12 cellular contexts compared by ENCODE assay signal in the genomic region with DNA sequence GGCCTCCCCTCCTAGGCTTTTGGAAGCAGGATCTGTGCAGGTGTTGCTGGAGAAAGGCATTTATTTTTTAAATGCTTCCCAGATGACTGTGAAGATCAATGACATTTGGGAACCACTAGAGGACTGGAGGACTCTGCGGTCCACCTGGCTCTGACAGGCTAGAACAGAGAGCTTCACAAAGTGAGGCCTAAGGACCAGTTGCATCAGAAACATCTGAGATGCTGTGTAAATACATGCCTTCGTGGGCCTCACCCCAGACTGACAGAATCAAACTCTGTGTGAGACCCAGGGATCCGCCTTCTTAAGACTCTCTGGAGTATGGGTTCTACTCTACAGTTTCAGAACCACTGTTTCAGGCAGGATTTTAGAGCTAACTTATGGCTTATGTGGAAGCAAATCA.
DNase-seq lines count a peak whose midpoint lies in the region; ATAC-seq lines count a peak whose summit lies in the region.
"Had no signal": no experiment of that assay in that cellular context is flagged by ENCODE, and none has a peak within 500 bp of the region (broad histone marks: within the 10 kb centered on the region; RNA-seq: fewer than 3 reads in every experiment).

No MANE protein-coding gene starts in this region.

- POLR2A ChIA-PET in activated CD8-positive, alpha-beta T cell treated with anti-CD3 and anti-CD28 coated beads, Interleukin-2, amount 10 ng/mL, durations not matched to agents 7 days and 5 days (lab: Charles Lee) = interaction anchor here (0.6 to 9.1 kb wide), 12 partner anchors 9 to 186 kb away, joined by 3 to 97 read pairs (median 4); no protein-coding TSS in a partner anchor

- no peaks in the 10 kb centered on the region for H3K36me3 ChIP-seq in H7 (replicated peaks; ENCODE audit: control insufficient read depth, insufficient read depth, low read length)
- H3K36me3 ChIP-seq: neutrophil, tibial artery had no signal

- H3K9me3 Mint-ChIP-seq in activated CD8-positive, alpha-beta T cell treated with anti-CD3 and anti-CD28 coated beads, Interleukin-2, amount 10 ng/mL, durations not matched to agents 7 days and 5 days (ENCODE audit: insufficient read depth) = no peaks in the 10 kb centered on the region
- H3K9me3 Mint-ChIP-seq in memory B cell = no peaks in the 10 kb centered on the region

- H3K4me3 ChIP-seq in H7 (ENCODE audit: insufficient read depth, low read depth, low read length) = no peak overlapping the region
- H3K4me3 ChIP-seq: tibial artery had no signal

- ATAC-seq in GM19455 (IDR thresholded peaks at IDR 0.05; ENCODE audit: unreplicated experiment) = peak; percentile 20
- ATAC-seq in activated CD8-positive, alpha-beta T cell treated with anti-CD3 and anti-CD28 coated beads, Interleukin-2, amount 10 ng/mL, durations not matched to agents 7 days and 5 days = peak; percentile 14
- ATAC-seq in memory B cell (ENCODE audit: low read depth) = no peak
- ATAC-seq in HG03280 (IDR thresholded peaks at IDR 0.05; ENCODE audit: unreplicated experiment) = no peak
- ATAC-seq in GM18502 (IDR thresholded peaks at IDR 0.05; ENCODE audit: poor library complexity, unreplicated experiment) = no peak

- peaks cover 94% of the 10 kb centered on the region for H3K4me1 Mint-ChIP-seq in activated CD8-positive, alpha-beta T cell treated with anti-CD3 and anti-CD28 coated beads, Interleukin-2, amount 10 ng/mL, durations not matched to agents 7 days and 5 days (ENCODE audit: low read depth)
- H3K4me1 Mint-ChIP-seq in memory B cell = peaks cover 20% of the 10 kb centered on the region

- DNase-seq in NCI-H510A treated with DMSO at 0.1 percent for 48 hours (lab: John Stamatoyannopoulos, UW) = peak; percentile 43
- DNase-seq in NCI-H510A (lab: John Stamatoyannopoulos, UW) = no peak
- no peak for DNase-seq in activated CD8-positive, alpha-beta T cell treated with anti-CD3 and anti-CD28 coated beads, Interleukin-2, amount 10 ng/mL, durations not matched to agents 7 days and 5 days
- DNase-seq in memory B cell (ENCODE audit: low spot score in 2 of 2) = no peak
- DNase-seq in H7 = no peak
- DNase-seq: NCI-H2081; stimulated activated CD4-positive, alpha-beta T cell treated with anti-CD3 and anti-CD28 coated beads, Interleukin-4, amount 100 ng/mL, for 1 hour; tibial artery had no signal

- peak overlapping the region; percentile 70 for H3K4me3 Mint-ChIP-seq in activated CD8-positive, alpha-beta T cell treated with anti-CD3 and anti-CD28 coated beads, Interleukin-2, amount 10 ng/mL, durations not matched to agents 7 days and 5 days
- H3K4me3 Mint-ChIP-seq in memory B cell = no peak overlapping the region

- H3K27me3 Mint-ChIP-seq in activated CD8-positive, alpha-beta T cell treated with anti-CD3 and anti-CD28 coated beads, Interleukin-2, amount 10 ng/mL, durations not matched to agents 7 days and 5 days (ENCODE audit: low read depth) = no peaks in the 10 kb centered on the region
- peaks cover 1% of the 10 kb centered on the region for H3K27me3 Mint-ChIP-seq in memory B cell

- CTCF ChIA-PET in activated CD8-positive, alpha-beta T cell treated with anti-CD3 and anti-CD28 coated beads, Interleukin-2, amount 10 ng/mL, durations not matched to agents 7 days and 5 days (lab: Charles Lee) = interaction anchor here (0.7 to 9.8 kb wide), 15 partner anchors 9 to 584 kb away, joined by 3 to 135 read pairs (median 20); no protein-coding TSS in a partner anchor

- no peaks in the 10 kb centered on the region for H3K27me3 ChIP-seq in H7 (ENCODE audit: control insufficient read depth, insufficient read depth, low read length)
- H3K27me3 ChIP-seq: tibial artery had no signal

- H3K36me3 Mint-ChIP-seq in activated CD8-positive, alpha-beta T cell treated with anti-CD3 and anti-CD28 coated beads, Interleukin-2, amount 10 ng/mL, durations not matched to agents 7 days and 5 days (ENCODE audit: low read depth) = peaks cover 38% of the 10 kb centered on the region
- no peaks in the 10 kb centered on the region for H3K36me3 Mint-ChIP-seq in memory B cell

- peak overlapping the region; percentile 93 for H3K27ac Mint-ChIP-seq in activated CD8-positive, alpha-beta T cell treated with anti-CD3 and anti-CD28 coated beads, Interleukin-2, amount 10 ng/mL, durations not matched to agents 7 days and 5 days
- peak overlapping the region; percentile 92 for H3K27ac Mint-ChIP-seq in memory B cell

Comparison
In these comparisons a context has a peak if more than half of its experiments do, and no peak if none do; other contexts are left out.
1. ATAC-seq: peak in GM19455 (single experiment) and activated CD8-positive, alpha-beta T cell treated with anti-CD3 and anti-CD28 coated beads, Interleukin-2, amount 10 ng/mL, durations not matched to agents 7 days and 5 days (single experiment); none in memory B cell (single experiment), HG03280 (single experiment) and GM18502 (single experiment).